ENCODE assay signal across 1 cellular context in genomic region chr1:206672844-206673758, GRCh38.
TF ChIP-seq lines count a peak whose summit lies in the region.

No MANE protein-coding gene starts in this region.

TF ChIP-seq in K562, 482 proteins besides CTCF, POLR2A, EP300 and RAD21 (continued from another document and continues in another):
- TF ChIP-seq ETV6 (IDR thresholded peaks at IDR 0.05; ENCODE audit: borderline replicate concordance in 1 of 2, low read depth in 2 of 2, low read length in 1 of 2) (peak; percentile 100), ETV6 (CRISPR knock-in tag; IDR thresholded peaks at IDR 0.05; ENCODE audit: borderline replicate concordance) (0 out of 2 replicates have a peak, but pooled peaks have one; percentile 82), ZNF311 (CRISPR knock-in tag; IDR thresholded peaks at IDR 0.05) (peak; percentile 76), FOXJ2 (tag; IDR thresholded peaks at IDR 0.05) (peak; percentile 77; the same call in 1 of the 2 replicates), ZNF175 (CRISPR knock-in tag; IDR thresholded peaks at IDR 0.05; ENCODE audit: low read depth) (peak; percentile 87), CHD2 (IDR thresholded peaks at IDR 0.05; ENCODE audit: low read depth, low read length) (0 out of 2 replicates have a peak, but pooled peaks have one; percentile 13), PBX2 (CRISPR knock-in tag; IDR thresholded peaks at IDR 0.05; ENCODE audit: low read depth) (peak; percentile 99), PBX2 (tag; conservative IDR thresholded peaks at IDR 0.05; ENCODE audit: low read depth) (peak; percentile 100), ZNF766 (CRISPR knock-in tag; conservative IDR thresholded peaks at IDR 0.05) (0 out of 2 replicates have a peak, but pooled peaks have one; percentile 39), FOXP4 (CRISPR knock-in tag; IDR thresholded peaks at IDR 0.05; ENCODE audit: borderline replicate concordance) (0 out of 2 replicates have a peak, but pooled peaks have one; percentile 44), NCOR1 (IDR thresholded peaks at IDR 0.05) (peak; percentile 98), CBFA2T2 (conservative IDR thresholded peaks at IDR 0.05) (peak; percentile 96), E2F5 (CRISPR knock-in tag; IDR thresholded peaks at IDR 0.05) (no peak), ZNF347 (CRISPR knock-in tag; IDR thresholded peaks at IDR 0.05; ENCODE audit: low read depth) (no peak), MEF2A (IDR thresholded peaks at IDR 0.05; ENCODE audit: control insufficient read depth, low read depth, low read length) (peak; percentile 53; the same call in 1 of the 2 replicates), ZNF740 (CRISPR knock-in tag; IDR thresholded peaks at IDR 0.05) (no peak), ZNF740 (tag; IDR thresholded peaks at IDR 0.05) (0 out of 4 replicates have a peak, but pooled peaks of 1 of the 2 experiments have one; percentile 24), NR0B1 (IDR thresholded peaks at IDR 0.05; ENCODE audit: partially characterized antibody) (no peak), ARID1B (IDR thresholded peaks at IDR 0.05) (peak; percentile 99), TCF7L2 (IDR thresholded peaks at IDR 0.05; ENCODE audit: low read depth, low read length) (no peak), SLC30A9 (CRISPR knock-in tag; IDR thresholded peaks at IDR 0.05) (no peak), EP400 (IDR thresholded peaks at IDR 0.05) (peak; percentile 80; the same call in 1 of the 2 replicates), RNF219 (CRISPR knock-in tag; IDR thresholded peaks at IDR 0.05) (no peak), ZNF197 (CRISPR knock-in tag; IDR thresholded peaks at IDR 0.05; ENCODE audit: low read depth) (peak; percentile 87), IRF2 (CRISPR knock-in tag; IDR thresholded peaks at IDR 0.05) (no peak), DMBX1 (CRISPR knock-in tag; IDR thresholded peaks at IDR 0.05; ENCODE audit: borderline replicate concordance) (peak; percentile 87), ZNF224 (CRISPR knock-in tag; IDR thresholded peaks at IDR 0.05) (no peak), CREB3 (tag; conservative IDR thresholded peaks at IDR 0.05; ENCODE audit: low read depth) (peak; percentile 65), SFPQ (IDR thresholded peaks at IDR 0.05; ENCODE audit: low read depth, low read length) (no peak), TEAD4 (IDR thresholded peaks at IDR 0.05; ENCODE audit: low read length) (peak; percentile 97), TEAD4 (CRISPR knock-in tag; IDR thresholded peaks at IDR 0.05; ENCODE audit: borderline replicate concordance) (no peak), GABPB2 (CRISPR knock-in tag; conservative IDR thresholded peaks at IDR 0.05) (no peak), ZNF57 (CRISPR knock-in tag; IDR thresholded peaks at IDR 0.05) (no peak), MXD1 (CRISPR knock-in tag; IDR thresholded peaks at IDR 0.05; ENCODE audit: borderline replicate concordance, poor library complexity, severe bottlenecking) (peak; percentile 24), ZNF277 (CRISPR knock-in tag; IDR thresholded peaks at IDR 0.05; ENCODE audit: borderline replicate concordance) (no peak), SRSF7 (optimal IDR thresholded peaks at IDR 0.05; ENCODE audit: low read depth, low read length) (no peak), RBFOX2 (IDR thresholded peaks at IDR 0.05; ENCODE audit: low read depth, low read length) (no peak), MIER1 (IDR thresholded peaks at IDR 0.05; ENCODE audit: low read depth) (peak; percentile 78; the same call in 1 of the 2 replicates), ZNF408 (CRISPR knock-in tag; IDR thresholded peaks at IDR 0.05; ENCODE audit: low read depth) (no peak), ZNF445 (CRISPR knock-in tag; IDR thresholded peaks at IDR 0.05; ENCODE audit: low read depth) (no peak), ARID3B (CRISPR knock-in tag; IDR thresholded peaks at IDR 0.05; ENCODE audit: borderline replicate concordance) (no peak)
